15 cellular contexts compared by ENCODE assay signal in the genomic region with DNA sequence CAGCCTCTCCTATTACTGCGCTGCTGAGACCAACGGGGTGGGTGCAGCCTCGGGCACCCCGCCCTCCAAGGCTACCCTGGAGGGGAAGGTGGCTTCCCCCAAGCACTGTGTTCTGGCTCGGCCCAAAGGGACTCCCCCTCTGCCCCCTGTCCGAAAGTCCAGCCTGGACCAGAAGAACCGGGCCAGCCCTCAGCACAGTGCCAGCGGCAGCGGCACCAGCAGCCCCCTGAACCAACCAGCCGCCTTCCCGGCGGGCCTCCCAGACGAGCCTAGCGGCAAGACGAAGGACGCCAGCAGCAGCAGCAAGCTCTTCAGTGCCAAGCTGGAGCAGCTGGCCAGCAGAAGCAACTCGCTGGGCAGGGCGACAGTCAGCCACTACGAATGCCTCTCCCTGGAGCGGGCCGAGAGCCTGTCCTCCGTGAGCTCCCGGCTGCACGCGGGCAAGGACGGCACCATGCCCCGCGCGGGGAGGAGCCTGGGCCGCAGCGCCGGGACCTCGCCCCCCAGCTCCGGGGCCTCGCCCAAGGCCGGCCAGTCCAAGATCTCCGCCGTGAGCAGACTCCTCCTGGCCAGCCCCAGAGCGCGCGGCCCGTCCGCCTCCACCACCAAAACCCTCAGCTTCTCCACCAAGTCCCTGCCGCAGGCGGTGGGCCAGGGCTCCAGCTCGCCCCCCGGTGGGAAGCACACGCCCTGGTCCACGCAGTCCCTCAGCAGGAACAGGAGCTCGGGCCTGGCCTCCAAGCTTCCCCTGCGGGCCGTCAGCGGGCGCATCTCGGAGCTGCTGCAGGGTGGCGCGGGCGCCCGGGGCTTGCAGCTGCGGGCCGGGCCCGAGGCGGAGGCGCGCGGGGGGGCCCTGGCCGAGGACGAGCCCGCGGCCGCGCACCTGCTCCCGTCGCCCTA.
A peak's percentile ranks its signal among the peaks of the same experiment; 100 is the strongest.
DNase-seq lines count a peak whose midpoint lies in the region; ATAC-seq and TF ChIP-seq lines count a peak whose summit lies in the region.
"Had no signal": no experiment of that assay in that cellular context is flagged by ENCODE, and none has a peak within 500 bp of the region (broad histone marks: within the 10 kb centered on the region; RNA-seq: fewer than 3 reads in every experiment).

No MANE protein-coding gene starts in this region.

- H4K20me1 ChIP-seq in Loucy (ENCODE audit: insufficient read depth, low read length, poor library complexity, severe bottlenecking), result no peaks in the 10 kb centered on the region

- H3K27me3 Mint-ChIP-seq in endodermal cell (ENCODE audit: insufficient read depth), result peaks cover 37% of the 10 kb centered on the region
- H3K27me3 Mint-ChIP-seq in neural crest cell (ENCODE audit: low read depth), result no peaks in the 10 kb centered on the region
- H3K27me3 Mint-ChIP-seq: CD4-positive, CD25-positive, alpha-beta regulatory T cell had no signal

- H3K9ac ChIP-seq in Loucy (ENCODE audit: low read depth, low read length, poor library complexity, severe bottlenecking) (no peak overlapping the region), endodermal cell (ENCODE audit: extremely low read depth, low read length, poor library complexity, severe bottlenecking) (no peak overlapping the region)
- H3K9ac ChIP-seq: parathyroid adenoma had no signal

- H3K4me1 ChIP-seq in Loucy (ENCODE audit: insufficient read depth, low read length, poor library complexity, severe bottlenecking), result no peaks in the 10 kb centered on the region
- H3K4me1 ChIP-seq in endodermal cell (ENCODE audit: control insufficient read depth, insufficient read depth, low read length), result no peaks in the 10 kb centered on the region
- H3K4me1 ChIP-seq: parathyroid adenoma had no signal

- H3K9me2 ChIP-seq in Loucy (replicated peaks; ENCODE audit: low read depth, low read length), result no peaks in the 10 kb centered on the region

- H3K9me3 ChIP-seq in Loucy (ENCODE audit: insufficient read depth, low read depth, low read length), result no peaks in the 10 kb centered on the region
- H3K9me3 ChIP-seq in endodermal cell (ENCODE audit: control insufficient read depth, low read length), result no peaks in the 10 kb centered on the region

- no peaks in the 10 kb centered on the region for H3K79me2 ChIP-seq in Loucy (ENCODE audit: insufficient read depth, low read length)
- H3K79me2 ChIP-seq: hepatocyte, parathyroid adenoma had no signal

- in situ Hi-C loops in GM13976 (cut with MboI; ENCODE audit: low sequenced_read_pairs, unreplicated experiment), result no loop called here

- H3K9me3 Mint-ChIP-seq in endodermal cell, result no peaks in the 10 kb centered on the region
- H3K9me3 Mint-ChIP-seq in neural crest cell, result no peaks in the 10 kb centered on the region
- H3K9me3 Mint-ChIP-seq: activated T-cell treated with anti-CD3 and anti-CD28 coated beads, Interleukin-2, amount 50 U/mL, for 72 hours; brain had no signal

- H3K27ac ChIP-seq in endodermal cell (ENCODE audit: low read depth, low read length), result no peak overlapping the region
- H3K27ac ChIP-seq: hepatocyte, parathyroid adenoma had no signal

- POLR2A ChIA-PET in BJ (lab: Charles Lee), result no interaction called here

- CTCF ChIA-PET in BJ (lab: Yijun Ruan, JAX), result no interaction called here

- H3K4me3 Mint-ChIP-seq in endodermal cell (peak overlapping the region; percentile 13), neural crest cell (no peak overlapping the region)
- H3K4me3 Mint-ChIP-seq: activated T-cell treated with anti-CD3 and anti-CD28 coated beads, Interleukin-2, amount 50 U/mL, for 72 hours; brain; CD4-positive, CD25-positive, alpha-beta regulatory T cell had no signal

- H2AFZ ChIP-seq in Loucy (ENCODE audit: low read length), result no peak overlapping the region
- H2AFZ ChIP-seq: hepatocyte, parathyroid adenoma had no signal

- no peaks in the 10 kb centered on the region for H3F3A ChIP-seq in Loucy (ENCODE audit: low read depth)

- no peak overlapping the region for H3K27ac Mint-ChIP-seq in endodermal cell
- no peak overlapping the region for H3K27ac Mint-ChIP-seq in neural crest cell (ENCODE audit: unreplicated experiment)
- H3K27ac Mint-ChIP-seq: activated T-cell treated with anti-CD3 and anti-CD28 coated beads, Interleukin-2, amount 50 U/mL, for 72 hours; brain; CD4-positive, CD25-positive, alpha-beta regulatory T cell had no signal

- H3K36me3 Mint-ChIP-seq in endodermal cell (ENCODE audit: low read depth) (peaks cover 54% of the 10 kb centered on the region), neural crest cell (ENCODE audit: low read depth) (no peaks in the 10 kb centered on the region)
- H3K36me3 Mint-ChIP-seq: CD4-positive, CD25-positive, alpha-beta regulatory T cell had no signal

- no peak overlapping the region for H3K4me2 ChIP-seq in Loucy (ENCODE audit: low read depth, low read length, poor library complexity, severe bottlenecking)
- H3K4me2 ChIP-seq: hepatocyte had no signal

- H3K4me3 ChIP-seq in BJ (ENCODE audit: low read depth, low read length), result no peak overlapping the region
- no peak overlapping the region for H3K4me3 ChIP-seq in Loucy (ENCODE audit: low read length, poor library complexity, severe bottlenecking)
- H3K4me3 ChIP-seq in endodermal cell (ENCODE audit: low read length), result no peak overlapping the region
- H3K4me3 ChIP-seq: hepatocyte had no signal

- TF ChIP-seq CTCF in BJ (IDR thresholded peaks at IDR 0.05; ENCODE audit: insufficient read depth, low read depth, low read length) (peak; percentile 21; the same call in 1 of the 2 replicates), Loucy (conservative IDR thresholded peaks at IDR 0.05; ENCODE audit: low read length) (peak; percentile 32), endodermal cell (conservative IDR thresholded peaks at IDR 0.05) (peak; percentile 49), neural crest cell (conservative IDR thresholded peaks at IDR 0.05) (no peak), GM13976 (IDR thresholded peaks at IDR 0.05; ENCODE audit: borderline replicate concordance, control extremely low read depth, extremely low read depth, insufficient read depth, missing control alignments) (no peak)

- H3K27me3 ChIP-seq in BJ (ENCODE audit: control insufficient read depth, insufficient read depth, low read length), result no peaks in the 10 kb centered on the region
- no peaks in the 10 kb centered on the region for H3K27me3 ChIP-seq in Loucy (ENCODE audit: insufficient read depth, low read length, poor library complexity, severe bottlenecking)
- no peaks in the 10 kb centered on the region for H3K27me3 ChIP-seq in endodermal cell (ENCODE audit: control insufficient read depth, insufficient read depth, low read length, poor library complexity, severe bottlenecking)
- H3K27me3 ChIP-seq: hepatocyte had no signal

- peaks cover 26% of the 10 kb centered on the region for H3K36me3 ChIP-seq in BJ (ENCODE audit: control insufficient read depth, insufficient read depth, low read length)
- no peaks in the 10 kb centered on the region for H3K36me3 ChIP-seq in Loucy (ENCODE audit: insufficient read depth, low read length)
- H3K36me3 ChIP-seq in endodermal cell (ENCODE audit: control insufficient read depth, insufficient read depth, low read length), result no peaks in the 10 kb centered on the region

- WGBS in endodermal cell (ENCODE audit: insufficient coverage in 1 of 2, insufficient read length in 1 of 2), 2 experiments, result 81 to 84% methylated on average over 38 to 74 of the region's 74 CpGs

- peaks cover 10% of the 10 kb centered on the region for H3K4me1 Mint-ChIP-seq in endodermal cell
- H3K4me1 Mint-ChIP-seq in neural crest cell, result peaks cover 8% of the 10 kb centered on the region

- no peak for DNase-seq in BJ (ENCODE audit: low read depth)
- peak; percentile 85 for DNase-seq in endodermal cell
- peak; percentile 8 for DNase-seq in neural crest cell (ENCODE audit: low read depth, low spot score)
- no peak for DNase-seq in C1 segment of cervical spinal cord (lab: John Stamatoyannopoulos, UW)
- DNase-seq in GOT3 (lab: John Stamatoyannopoulos, UW), result no peak
- DNase-seq in GM13976 (ENCODE audit: low spot score), result no peak
- DNase-seq: activated T-cell treated with anti-CD3 and anti-CD28 coated beads, Interleukin-2, amount 50 U/mL, for 72 hours; CD4-positive, CD25-positive, alpha-beta regulatory T cell; NCI-H1105 treated with DMSO at 0.1 percent for 48 hours; NCI-H748 treated with DMSO at 0.1 percent for 48 hours had no signal

- no peak for ATAC-seq in GM19395 (IDR thresholded peaks at IDR 0.05; ENCODE audit: unreplicated experiment)
- ATAC-seq: activated T-cell treated with anti-CD3 and anti-CD28 coated beads, Interleukin-2, amount 50 U/mL, for 72 hours had no signal

Comparison
In these comparisons a context has a peak if more than half of its experiments do, and no peak if none do; other contexts are left out.
1. DNase-seq: peak in endodermal cell (single experiment) and neural crest cell (single experiment); none in BJ (single experiment), C1 segment of cervical spinal cord (0 of 14), GOT3 (single experiment) and GM13976 (single experiment).
2. CTCF ChIP-seq: peak in BJ (single experiment), Loucy (single experiment) and endodermal cell (single experiment); none in neural crest cell (single experiment) and GM13976 (single experiment).